In the genomic region with DNA sequence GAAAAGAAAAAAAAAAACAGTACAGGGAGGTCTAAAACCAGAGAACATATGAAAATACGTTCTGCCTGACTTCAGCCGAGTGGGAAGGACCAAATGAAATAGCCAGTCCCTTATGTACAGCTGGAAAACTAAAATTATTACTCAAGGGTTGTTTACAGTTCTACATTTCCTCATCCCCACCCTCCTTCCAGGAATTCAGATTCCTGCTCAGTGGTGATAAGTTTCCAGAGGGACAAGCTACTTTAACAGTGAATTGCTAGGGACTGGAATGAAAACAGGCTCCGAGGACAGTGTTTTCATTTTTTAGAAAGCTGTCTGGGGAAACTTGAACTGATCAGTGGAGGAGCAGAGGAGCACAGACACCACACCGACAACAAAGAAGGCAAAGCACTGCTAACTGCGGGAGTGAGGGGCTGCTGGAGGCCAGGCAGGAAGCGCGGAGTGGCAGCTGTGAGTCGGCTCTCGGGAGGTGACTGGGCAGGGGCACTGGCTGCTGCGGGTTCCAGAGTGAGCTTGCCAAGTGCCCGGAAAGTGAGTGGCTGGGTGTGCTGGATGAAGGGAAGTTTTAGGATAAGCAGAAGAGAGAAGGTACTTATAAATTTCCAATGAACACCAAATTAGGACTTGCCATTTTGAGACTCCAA, we compare ENCODE assay signal across 10 cellular contexts.
DNase-seq lines count a peak whose midpoint lies in the region; TF ChIP-seq lines count a peak whose summit lies in the region.
"Had no signal": no experiment of that assay in that cellular context is flagged by ENCODE, and none has a peak within 500 bp of the region (broad histone marks: within the 10 kb centered on the region; RNA-seq: fewer than 3 reads in every experiment).

No MANE protein-coding gene starts in this region.

- peak overlapping the region; percentile 60 for H3K4me2 ChIP-seq in GM23248 (ENCODE audit: unreplicated experiment)
- peak overlapping the region; percentile 44 for H3K4me2 ChIP-seq in skeletal muscle satellite cell (ENCODE audit: low read length)

- no peaks in the 10 kb centered on the region for H3K27me3 ChIP-seq in GM23248 (replicated peaks; ENCODE audit: insufficient read depth)
- no peaks in the 10 kb centered on the region for H3K27me3 ChIP-seq in skeletal muscle satellite cell (ENCODE audit: control insufficient read depth, insufficient read depth, low read length)

- H3K36me3 Mint-ChIP-seq in chondrocyte (ENCODE audit: low read depth): peaks cover 32% of the 10 kb centered on the region

- in situ Hi-C loops in GM23248 (cut with MboI): loop anchor here (10.0 kb wide), 1 partner anchor 365 kb away; no protein-coding TSS in a partner anchor

- H3K9me3 ChIP-seq in GM23248 (ENCODE audit: low read depth): no peaks in the 10 kb centered on the region
- H3K9me3 ChIP-seq in skeletal muscle satellite cell (replicated peaks; ENCODE audit: low read length): no peaks in the 10 kb centered on the region

- peaks cover 18% of the 10 kb centered on the region for H3F3A ChIP-seq in GM23248 (ENCODE audit: insufficient read depth)

- TF ChIP-seq CTCF in chondrocyte (IDR thresholded peaks at IDR 0.05): no peak

- peak overlapping the region; percentile 59 for H2AFZ ChIP-seq in GM23248

- H3K36me3 ChIP-seq in GM23248 (ENCODE audit: low read depth) (peaks cover 41% of the 10 kb centered on the region), skeletal muscle satellite cell (ENCODE audit: insufficient read depth, low read length) (peaks cover 45% of the 10 kb centered on the region)

- no peaks in the 10 kb centered on the region for H4K20me1 ChIP-seq in GM23248 (ENCODE audit: insufficient read depth)

- H3K9me3 Mint-ChIP-seq in chondrocyte (ENCODE audit: low read depth): no peaks in the 10 kb centered on the region

- peak overlapping the region; percentile 49 for H3K27ac ChIP-seq in GM23248

- H3K4me3 ChIP-seq in GM23248 (peak overlapping the region; percentile 56), skeletal muscle satellite cell (ENCODE audit: low read length) (peak overlapping the region; percentile 11)

- peak overlapping the region; percentile 41 for H3K4me3 Mint-ChIP-seq in chondrocyte (ENCODE audit: unreplicated experiment)

- no peaks in the 10 kb centered on the region for H3K9me2 ChIP-seq in GM23248 (ENCODE audit: insufficient read depth)

- POLR2A ChIA-PET in HEK293T (lab: Yijun Ruan, JAX): no interaction called here

- H3K4me1 ChIP-seq in GM23248 (ENCODE audit: insufficient read depth) (peaks cover 23% of the 10 kb centered on the region), skeletal muscle satellite cell (ENCODE audit: control insufficient read depth, insufficient read depth, low read length) (peaks cover 15% of the 10 kb centered on the region)

- peaks cover 24% of the 10 kb centered on the region for H3K4me1 Mint-ChIP-seq in chondrocyte (ENCODE audit: low read depth)

- H3K27me3 Mint-ChIP-seq in chondrocyte (ENCODE audit: low read depth): no peaks in the 10 kb centered on the region

- no peaks in the 10 kb centered on the region for H3K79me2 ChIP-seq in GM23248 (ENCODE audit: insufficient read depth)

- H3K9ac ChIP-seq in GM23248: peak overlapping the region; percentile 38; the same call in 1 of the 2 replicates
- H3K9ac ChIP-seq in skeletal muscle satellite cell (ENCODE audit: low read depth, low read length): peak overlapping the region; percentile 13

- peak overlapping the region; percentile 83 for H3K27ac Mint-ChIP-seq in chondrocyte (ENCODE audit: unreplicated experiment)

- DNase-seq in GM23248 (peak; percentile 54), chondrocyte (ENCODE audit: low spot score) (no peak), left kidney (ENCODE audit: low read depth, low spot score) (peak; percentile 12), HEK293T (ENCODE audit: extremely low spot score) (no peak), T1000 (lab: John Stamatoyannopoulos, UW) (no peak), OCI-M1 (lab: John Stamatoyannopoulos, UW) (no peak), 8988T (no peak)
- DNase-seq: DMS79 treated with DMSO at 0.1 percent for 48 hours, NCI-H2029 had no signal

- WGBS in GM23248 (ENCODE audit: low coverage in 1 of 2, low lambda C conversion rate in 2 of 2, missing lambda C conversion rate in 2 of 2), 2 experiments: 24 to 25% methylated on average over 11 of the region's 11 CpGs

- CTCF ChIA-PET in HEK293T (lab: Yijun Ruan, JAX): no interaction called here

TF ChIP-seq in HEK293T, 16 proteins besides CTCF, POLR2A, EP300 and RAD21:
- TF ChIP-seq L3MBTL2 (conservative IDR thresholded peaks at IDR 0.05): no peak
- no peak for TF ChIP-seq SUZ12 (IDR thresholded peaks at IDR 0.05)
- no peak for TF ChIP-seq ARNT (IDR thresholded peaks at IDR 0.05)
- no peak for TF ChIP-seq BHLHE40 (IDR thresholded peaks at IDR 0.05; ENCODE audit: borderline replicate concordance)
- TF ChIP-seq ELF4 (IDR thresholded peaks at IDR 0.05): no peak
- no peak for TF ChIP-seq SP1 (IDR thresholded peaks at IDR 0.05)
- no peak for TF ChIP-seq TARDBP (IDR thresholded peaks at IDR 0.05)
- TF ChIP-seq CTBP1 (IDR thresholded peaks at IDR 0.05; ENCODE audit: borderline replicate concordance): no peak
- no peak for TF ChIP-seq NFRKB (IDR thresholded peaks at IDR 0.05)
- TF ChIP-seq ZNF384 (IDR thresholded peaks at IDR 0.05): no peak
- no peak for TF ChIP-seq FOXA1 (IDR thresholded peaks at IDR 0.05)
- no peak for TF ChIP-seq FOXM1 (IDR thresholded peaks at IDR 0.05; ENCODE audit: borderline replicate concordance)
- TF ChIP-seq FOXK2 (IDR thresholded peaks at IDR 0.05): no peak
- no peak for TF ChIP-seq LEF1 (IDR thresholded peaks at IDR 0.05; ENCODE audit: borderline replicate concordance)
- no peak for TF ChIP-seq HDGF (IDR thresholded peaks at IDR 0.05; ENCODE audit: borderline replicate concordance)

Comparison
In these comparisons a context has a peak if more than half of its experiments do, and no peak if none do; other contexts are left out.
1. DNase-seq: peak in GM23248 (single experiment) and left kidney (single experiment); none in chondrocyte (single experiment), HEK293T (single experiment), T1000 (single experiment), OCI-M1 (single experiment) and 8988T (single experiment).